ENCODE assay signal across 8 cellular contexts in genomic region chr16:70529051-70529777, GRCh38. TPM values are rescaled to one million over a fixed set of nuclear protein-coding genes. Genes with fewer than 3 reads are reported as not detected.
DNase-seq lines count a peak whose midpoint lies in the region; ATAC-seq and TF ChIP-seq lines count a peak whose summit lies in the region.

No MANE protein-coding gene starts in this region.

- intact Hi-C loops in OCI-LY7 (cut with micrococcal nuclease; ENCODE audit: unreplicated experiment) = loop anchor here (10.0 kb wide), 1 partner anchor 964 kb away; the partner anchor contains the start of gene NFAT5
- intact Hi-C loops in naive thymus-derived CD4-positive, alpha-beta T cell (cut with micrococcal nuclease) = loop anchor here in 1 of 2 donors (10.0 kb wide), 1 partner anchor 414 kb away; the partner anchor contains the start of gene PDPR

- H3K27ac Mint-ChIP-seq in naive thymus-derived CD4-positive, alpha-beta T cell = peak overlapping the region in 8 of 9 donors; percentile 32 to 82 (median 56)

- CTCF ChIA-PET in OCI-LY7 (lab: Charles Lee; ENCODE audit: unreplicated experiment) = no interaction called here
- CTCF ChIA-PET in naive thymus-derived CD4-positive, alpha-beta T cell (lab: Charles Lee) = no interaction called here

- H3K4me3 Mint-ChIP-seq in naive thymus-derived CD4-positive, alpha-beta T cell = peak overlapping the region in 7 of 10 donors; percentile 6 to 59 (median 42)

- no peaks in the 10 kb centered on the region for H3K9me3 ChIP-seq in OCI-LY7 (ENCODE audit: low read length)
- no peaks in the 10 kb centered on the region for H3K9me3 ChIP-seq in naive thymus-derived CD4-positive, alpha-beta T cell (ENCODE audit: control insufficient read depth in 2 of 3, low read length in 3 of 3)

- peaks cover 38% of the 10 kb centered on the region for H3K4me1 ChIP-seq in OCI-LY7 (ENCODE audit: insufficient read depth, low read length, poor library complexity, severe bottlenecking)
- H3K4me1 ChIP-seq in naive thymus-derived CD4-positive, alpha-beta T cell (ENCODE audit: control insufficient read depth in 2 of 2, insufficient read depth in 2 of 2, low read length in 2 of 2) = peaks cover 18 to 40% of the 10 kb centered on the region in 2 donors

- no peaks in the 10 kb centered on the region for H3K27me3 Mint-ChIP-seq in naive thymus-derived CD4-positive, alpha-beta T cell

- H3K36me3 ChIP-seq in OCI-LY7 (ENCODE audit: insufficient read depth, low read length) = peaks cover 96% of the 10 kb centered on the region
- H3K36me3 ChIP-seq in naive thymus-derived CD4-positive, alpha-beta T cell (ENCODE audit: control insufficient read depth in 2 of 3, insufficient read depth in 3 of 3, low read length in 3 of 3) = peaks cover 30 to 61% (median 58%) of the 10 kb centered on the region in 3 experiments

- no peaks in the 10 kb centered on the region for H3K9me2 ChIP-seq in OCI-LY7 (ENCODE audit: insufficient read depth, low read length)

- H3K36me3 Mint-ChIP-seq in naive thymus-derived CD4-positive, alpha-beta T cell = peaks cover 18 to 48% (median 45%) of the 10 kb centered on the region in 5 donors

- H3K79me2 ChIP-seq in OCI-LY7 (ENCODE audit: insufficient read depth, low read depth, low read length) = peaks cover 97% of the 10 kb centered on the region

- TF ChIP-seq CTCF in OCI-LY7 (conservative IDR thresholded peaks at IDR 0.05; ENCODE audit: low read length) = peak; percentile 85
- peak; percentile 54 for TF ChIP-seq CTCF in choroid plexus epithelial cell (conservative IDR thresholded peaks at IDR 0.05; ENCODE audit: low read depth, low read length)

- no peaks in the 10 kb centered on the region for H3K27me3 ChIP-seq in naive thymus-derived CD4-positive, alpha-beta T cell (ENCODE audit: control insufficient read depth in 2 of 2, insufficient read depth in 2 of 2, low read length in 2 of 2)

- POLR2A ChIA-PET in OCI-LY7 (lab: Charles Lee) = interaction anchor here (0.7 kb wide), 2 partner anchors 30 to 241 kb away, joined by 3 to 4 read pairs; no protein-coding TSS in a partner anchor
- POLR2A ChIA-PET in naive thymus-derived CD4-positive, alpha-beta T cell (lab: Charles Lee) = no interaction called here

- H3K4me3 ChIP-seq in OCI-LY7 (ENCODE audit: low read depth, low read length, poor library complexity, severe bottlenecking) (peak overlapping the region; percentile 28), choroid plexus epithelial cell (ENCODE audit: low read depth, low read length) (no peak overlapping the region)
- no peak overlapping the region for H3K4me3 ChIP-seq in naive thymus-derived CD4-positive, alpha-beta T cell (ENCODE audit: low read length)

- H3K4me2 ChIP-seq in OCI-LY7 (ENCODE audit: low read length) = peak overlapping the region; percentile 22

- peaks cover 24 to 72% (median 59%) of the 10 kb centered on the region in 7 donors for H3K4me1 Mint-ChIP-seq in naive thymus-derived CD4-positive, alpha-beta T cell

- H3K27ac ChIP-seq in OCI-LY7 (ENCODE audit: low read depth, low read length, poor library complexity, severe bottlenecking) = no peak overlapping the region
- H3K27ac ChIP-seq in naive thymus-derived CD4-positive, alpha-beta T cell (ENCODE audit: low read depth, low read length) = peak overlapping the region; percentile 16

- DNase-seq in 8988T = peak; percentile 48
- DNase-seq in Daoy (ENCODE audit: low read depth) = peak; percentile 10
- peak; percentile 54 for DNase-seq in OCI-LY7 (ENCODE audit: low spot score)
- peak; percentile 76 for DNase-seq in choroid plexus epithelial cell (ENCODE audit: low read depth)
- DNase-seq in naive thymus-derived CD4-positive, alpha-beta T cell = peak in 5 of 9 donors; percentile 7 to 28 (median 18)
- DNase-seq in middle frontal gyrus (ENCODE audit: extremely low spot score, low spot score) = no peak
- DNase-seq in activated CD8-positive, alpha-beta memory T cell treated with anti-CD3 and anti-CD28 coated beads, Interleukin-2, amount 50 U/mL, for 48 hours = no peak

- ATAC-seq in naive thymus-derived CD4-positive, alpha-beta T cell = peak; percentile 69
- ATAC-seq in GM21619 (IDR thresholded peaks at IDR 0.05; ENCODE audit: unreplicated experiment) = no peak

- no peak overlapping the region for H2AFZ ChIP-seq in OCI-LY7 (ENCODE audit: low read length)

- peaks cover 57% of the 10 kb centered on the region for H4K20me1 ChIP-seq in OCI-LY7 (ENCODE audit: insufficient read depth, low read length)

- no TSS peak for BruUV-seq in OCI-LY7 (replicated peaks; lab: Mats Ljungman, UMichigan)

- peaks cover 0 to under 1% (median 0%) of the 10 kb centered on the region in 11 donors for H3K9me3 Mint-ChIP-seq in naive thymus-derived CD4-positive, alpha-beta T cell

RNA-seq across cellular contexts. Expression of gene SF3B3, which starts 5.6 kb away (rescaled TPM):
- total RNA-seq in Daoy (2014; rRNA removed; shearing (Covaris generic)) = 117 and 130 TPM in 2 replicates
- total RNA-seq in OCI-LY7 (2014; rRNA removed; shearing (Covaris generic)) = 140 and 195 TPM in 2 replicates
- total RNA-seq in OCI-LY7 (2022) = 406 and 441 TPM in 2 replicates
- total RNA-seq in naive thymus-derived CD4-positive, alpha-beta T cell = 100 to 1,000 TPM; 189 to 415 (median 267) TPM
- 10 to 100 TPM; 69.0 to 93.7 TPM for polyA plus RNA-seq in naive thymus-derived CD4-positive, alpha-beta T cell

RNA-seq across cellular contexts. Expression of gene COG4, which starts 5.9 kb away (rescaled TPM):
- total RNA-seq in Daoy (2014; rRNA removed; shearing (Covaris generic)) = 35.3 and 35.5 TPM in 2 replicates
- 41.9 and 48.8 TPM in 2 replicates for total RNA-seq in OCI-LY7 (2014; rRNA removed; shearing (Covaris generic))
- 91.6 and 100 TPM in 2 replicates for total RNA-seq in OCI-LY7 (2022)
- 10 to 100 TPM; 38.3 to 68.6 (median 58.7) TPM for total RNA-seq in naive thymus-derived CD4-positive, alpha-beta T cell
- 10 to 100 TPM; 46.1 to 50.5 TPM for polyA plus RNA-seq in naive thymus-derived CD4-positive, alpha-beta T cell

Comparison
In these comparisons a context has a peak if more than half of its experiments do, and no peak if none do; other contexts are left out.
1. DNase-seq: peak in 8988T (single experiment), Daoy (single experiment), OCI-LY7 (single experiment), choroid plexus epithelial cell (single experiment) and naive thymus-derived CD4-positive, alpha-beta T cell (5 of 9); none in middle frontal gyrus (single experiment) and activated CD8-positive, alpha-beta memory T cell treated with anti-CD3 and anti-CD28 coated beads, Interleukin-2, amount 50 U/mL, for 48 hours (single experiment).